29 cellular contexts compared by ENCODE assay signal in the genomic region with DNA sequence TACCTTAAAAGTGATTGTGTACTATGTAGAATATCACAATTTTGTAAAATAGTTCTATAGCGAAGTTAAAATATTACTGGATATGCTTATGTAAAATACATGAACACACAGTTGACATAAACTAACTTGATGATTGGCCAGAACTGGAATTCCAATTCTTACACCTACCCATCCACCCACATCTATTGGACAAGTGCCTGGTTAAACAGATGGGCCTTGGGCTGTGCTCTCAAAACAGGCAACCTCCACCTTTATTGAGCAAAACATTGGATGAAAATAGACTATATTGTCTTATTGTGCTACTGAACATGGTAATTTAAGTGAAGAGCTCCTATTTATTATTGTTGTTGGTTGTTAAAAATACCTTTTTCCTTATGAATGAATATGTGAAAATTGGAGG.
"Had no signal": no experiment of that assay in that cellular context is flagged by ENCODE, and none has a peak within 500 bp of the region (broad histone marks: within the 10 kb centered on the region; RNA-seq: fewer than 3 reads in every experiment).

No MANE protein-coding gene starts in this region.

- H3K36me3 ChIP-seq: brain microvascular endothelial cell had no signal

- H3K27ac ChIP-seq: brain microvascular endothelial cell, PC-9, RWPE1, VCaP had no signal

- H3K27me3 ChIP-seq: brain microvascular endothelial cell had no signal

- DNase-seq: activated B cell treated with CpG ODN at 0.5 μM for 24 hours; activated CD4-positive, alpha-beta T cell treated with anti-CD3 and anti-CD28 coated beads for 1 hour; activated CD4-positive, alpha-beta T cell treated with anti-CD3 and anti-CD28 coated beads for 48 hours; activated CD4-positive, alpha-beta T cell treated with anti-CD3 and anti-CD28 coated beads, Interleukin-2, amount 50 U/mL, for 4 hours; activated CD8-positive, alpha-beta T cell treated with anti-CD3 and anti-CD28 coated beads for 36 hours; activated effector memory CD4-positive, alpha-beta T cell treated with anti-CD3 and anti-CD28 coated beads, Interleukin-2, amount 50 U/mL, for 16 hours; activated naive CD4-positive, alpha-beta T cell; activated naive CD4-positive, alpha-beta T cell treated with anti-CD3 and anti-CD28 coated beads, Interleukin-2, amount 50 U/mL, for 16 hours; activated naive CD8-positive, alpha-beta T cell treated with anti-CD3 and anti-CD28 coated beads for 36 hours; activated T-cell treated with anti-CD3 and anti-CD28 coated beads, Interleukin-2, amount 50 U/mL, for 1 hour; activated T-cell treated with anti-CD3 and anti-CD28 coated beads, Interleukin-2, amount 50 U/mL, for 72 hours; amniotic stem cell; aorta; brain microvascular endothelial cell; central memory CD4-positive, alpha-beta T cell; Karpas-422; KBM-7; NCI-H1105; NCI-H1417 treated with DMSO at 0.1 percent for 48 hours; NCI-H2029; NCI-H2227 treated with DMSO at 0.1 percent for 48 hours; NCI-H524; PC-9; SW 1271; T-helper 1 cell; T-helper 2 cell; T-helper 9 cell had no signal

- H3K4me3 ChIP-seq: PC-9 had no signal
